Comparison of ENCODE assay signal across 12 cellular contexts in the genomic region with DNA sequence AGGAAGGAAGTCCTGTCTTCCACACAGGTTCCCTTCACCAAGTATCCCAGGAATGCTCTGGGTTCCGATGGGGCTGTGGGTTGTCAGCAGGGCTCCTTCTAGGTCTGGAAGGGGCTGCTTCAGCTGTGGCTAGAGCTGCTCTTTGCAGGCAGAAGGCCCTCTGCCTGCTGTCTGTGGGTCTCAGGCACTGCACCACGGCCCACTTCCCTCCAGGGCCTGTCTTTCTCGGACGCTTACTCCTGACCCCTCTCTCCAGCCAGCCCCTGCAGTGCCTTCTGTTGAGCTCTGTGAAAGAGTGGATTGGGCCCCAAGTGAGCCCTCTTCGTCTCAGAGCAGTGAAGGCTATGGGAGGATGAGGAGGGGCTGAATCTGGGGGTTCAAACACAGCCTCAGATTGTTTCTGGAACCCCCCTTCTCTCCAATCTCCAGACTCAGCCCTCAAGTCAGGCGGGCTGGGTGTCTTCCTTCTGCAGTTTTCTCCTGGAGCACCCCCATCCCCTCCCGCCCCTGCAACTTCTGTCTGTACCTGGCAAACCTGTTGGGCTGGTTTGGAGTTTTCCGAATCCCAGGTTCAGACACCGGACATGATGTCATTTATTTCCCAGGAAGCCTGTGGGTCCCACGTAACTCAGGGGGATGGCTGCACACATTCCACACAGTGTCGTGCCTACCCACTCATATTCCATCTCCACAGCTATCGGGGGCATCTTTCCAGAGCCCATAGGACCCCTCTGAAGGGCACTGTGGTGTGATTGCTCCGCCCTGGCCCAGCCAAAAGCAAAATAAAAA. TPM values are rescaled to one million over a fixed set of nuclear protein-coding genes. Genes with fewer than 3 reads are reported as not detected.
DNase-seq lines count a peak whose midpoint lies in the region; ATAC-seq and TF ChIP-seq lines count a peak whose summit lies in the region.
"Had no signal": no experiment of that assay in that cellular context is flagged by ENCODE, and none has a peak within 500 bp of the region (broad histone marks: within the 10 kb centered on the region; RNA-seq: fewer than 3 reads in every experiment).

No MANE protein-coding gene starts in this region.

- DNase-seq in NCI-H345 (lab: John Stamatoyannopoulos, UW) (peak; percentile 31), NCI-H345 treated with DMSO at 0.1 percent for 48 hours (lab: John Stamatoyannopoulos, UW; ENCODE audit: unreplicated experiment) (no peak), WTC11 (ENCODE audit: low spot score) (peak; percentile 64), islet precursor cell (peak; percentile 97), spleen (peak; percentile 45), OCI-M2 (lab: John Stamatoyannopoulos, UW; ENCODE audit: unreplicated experiment) (no peak)
- DNase-seq: activated gamma-delta T cell treated with Interleukin-2 at 50 U/mL for 16 hours had no signal

- H3K4me3 ChIP-seq in spleen: no peak overlapping the region

- peaks cover 35% of the 10 kb centered on the region for H3K4me1 Mint-ChIP-seq in WTC11

- no peak for TF ChIP-seq POLR2A in spleen (IDR thresholded peaks at IDR 0.05)

- H3K4me1 ChIP-seq in spleen: no peaks in the 10 kb centered on the region

- H3K9me3 ChIP-seq in spleen: no peaks in the 10 kb centered on the region

- CTCF ChIA-PET in WTC11 (lab: Charles Lee): interaction anchor here (0.6 to 1.7 kb wide), 5 partner anchors 15 to 292 kb away, joined by 3 to 5 read pairs (median 3); no protein-coding TSS in a partner anchor

- H3K36me3 Mint-ChIP-seq in WTC11: no peaks in the 10 kb centered on the region
- H3K36me3 Mint-ChIP-seq: IgD-negative memory B cell had no signal

- H3K9me3 Mint-ChIP-seq in WTC11: no peaks in the 10 kb centered on the region
- H3K9me3 Mint-ChIP-seq: IgD-negative memory B cell had no signal

- no peak overlapping the region for H3K27ac ChIP-seq in spleen

- H3K27me3 Mint-ChIP-seq in WTC11 (ENCODE audit: low read depth): no peaks in the 10 kb centered on the region
- H3K27me3 Mint-ChIP-seq: IgD-negative memory B cell had no signal

- H3K27me3 ChIP-seq in spleen (replicated peaks in 1 of 7): no peaks in the 10 kb centered on the region

- TF ChIP-seq CTCF in WTC11 (IDR thresholded peaks at IDR 0.05) (no peak), spleen (IDR thresholded peaks at IDR 0.05 in 8 of 11, conservative IDR thresholded peaks at IDR 0.05 in 3 of 11) (no peak)

- POLR2A ChIA-PET in WTC11 (lab: Charles Lee): no interaction called here

- intact Hi-C loops in spleen (cut with DNase I; ENCODE audit: low total_unique reads): no loop called here

- peak overlapping the region; percentile 74 for H3K27ac Mint-ChIP-seq in WTC11
- H3K27ac Mint-ChIP-seq: IgD-negative memory B cell had no signal

- peak overlapping the region; percentile 34; the same call in 1 of the 2 replicates for H3K4me3 Mint-ChIP-seq in WTC11

- ATAC-seq in WTC11: peak; percentile 77
- ATAC-seq in HG02884 (IDR thresholded peaks at IDR 0.05; ENCODE audit: unreplicated experiment): no peak
- ATAC-seq in GM21423 (IDR thresholded peaks at IDR 0.05; ENCODE audit: unreplicated experiment): no peak
- ATAC-seq: activated CD4-positive, CD25-positive, alpha-beta regulatory T cell treated with anti-CD3 and anti-CD28 coated beads, Interleukin-2, amount 50 U/mL, for 24 hours had no signal

- WGBS in spleen, 5 donors: 79 to 87% (median 83%) methylated on average over 13 of the region's 13 CpGs

- H3K36me3 ChIP-seq in spleen: no peaks in the 10 kb centered on the region

TF ChIP-seq in WTC11, 78 proteins besides CTCF, POLR2A, EP300 and RAD21 (continues in another document):
- TF ChIP-seq, protein P1, sequence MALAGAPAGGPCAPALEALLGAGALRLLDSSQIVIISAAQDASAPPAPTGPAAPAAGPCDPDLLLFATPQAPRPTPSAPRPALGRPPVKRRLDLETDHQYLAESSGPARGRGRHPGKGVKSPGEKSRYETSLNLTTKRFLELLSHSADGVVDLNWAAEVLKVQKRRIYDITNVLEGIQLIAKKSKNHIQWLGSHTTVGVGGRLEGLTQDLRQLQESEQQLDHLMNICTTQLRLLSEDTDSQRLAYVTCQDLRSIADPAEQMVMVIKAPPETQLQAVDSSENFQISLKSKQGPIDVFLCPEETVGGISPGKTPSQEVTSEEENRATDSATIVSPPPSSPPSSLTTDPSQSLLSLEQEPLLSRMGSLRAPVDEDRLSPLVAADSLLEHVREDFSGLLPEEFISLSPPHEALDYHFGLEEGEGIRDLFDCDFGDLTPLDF (CRISPR knock-in tag; IDR thresholded peaks at IDR 0.05): no peak
- TF ChIP-seq MXD4 (CRISPR knock-in tag; IDR thresholded peaks at IDR 0.05; ENCODE audit: borderline replicate concordance): no peak
- no peak for TF ChIP-seq NR2C2 (CRISPR knock-in tag; IDR thresholded peaks at IDR 0.05)
- TF ChIP-seq ZNF121 (CRISPR knock-in tag; IDR thresholded peaks at IDR 0.05): no peak
- TF ChIP-seq, protein P2, sequence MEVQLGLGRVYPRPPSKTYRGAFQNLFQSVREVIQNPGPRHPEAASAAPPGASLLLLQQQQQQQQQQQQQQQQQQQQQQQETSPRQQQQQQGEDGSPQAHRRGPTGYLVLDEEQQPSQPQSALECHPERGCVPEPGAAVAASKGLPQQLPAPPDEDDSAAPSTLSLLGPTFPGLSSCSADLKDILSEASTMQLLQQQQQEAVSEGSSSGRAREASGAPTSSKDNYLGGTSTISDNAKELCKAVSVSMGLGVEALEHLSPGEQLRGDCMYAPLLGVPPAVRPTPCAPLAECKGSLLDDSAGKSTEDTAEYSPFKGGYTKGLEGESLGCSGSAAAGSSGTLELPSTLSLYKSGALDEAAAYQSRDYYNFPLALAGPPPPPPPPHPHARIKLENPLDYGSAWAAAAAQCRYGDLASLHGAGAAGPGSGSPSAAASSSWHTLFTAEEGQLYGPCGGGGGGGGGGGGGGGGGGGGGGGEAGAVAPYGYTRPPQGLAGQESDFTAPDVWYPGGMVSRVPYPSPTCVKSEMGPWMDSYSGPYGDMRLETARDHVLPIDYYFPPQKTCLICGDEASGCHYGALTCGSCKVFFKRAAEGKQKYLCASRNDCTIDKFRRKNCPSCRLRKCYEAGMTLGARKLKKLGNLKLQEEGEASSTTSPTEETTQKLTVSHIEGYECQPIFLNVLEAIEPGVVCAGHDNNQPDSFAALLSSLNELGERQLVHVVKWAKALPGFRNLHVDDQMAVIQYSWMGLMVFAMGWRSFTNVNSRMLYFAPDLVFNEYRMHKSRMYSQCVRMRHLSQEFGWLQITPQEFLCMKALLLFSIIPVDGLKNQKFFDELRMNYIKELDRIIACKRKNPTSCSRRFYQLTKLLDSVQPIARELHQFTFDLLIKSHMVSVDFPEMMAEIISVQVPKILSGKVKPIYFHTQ (CRISPR knock-in tag; IDR thresholded peaks at IDR 0.05): no peak
- TF ChIP-seq, protein P3, sequence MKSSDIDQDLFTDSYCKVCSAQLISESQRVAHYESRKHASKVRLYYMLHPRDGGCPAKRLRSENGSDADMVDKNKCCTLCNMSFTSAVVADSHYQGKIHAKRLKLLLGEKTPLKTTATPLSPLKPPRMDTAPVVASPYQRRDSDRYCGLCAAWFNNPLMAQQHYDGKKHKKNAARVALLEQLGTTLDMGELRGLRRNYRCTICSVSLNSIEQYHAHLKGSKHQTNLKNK (CRISPR knock-in tag; IDR thresholded peaks at IDR 0.05): no peak
- TF ChIP-seq JUN (CRISPR knock-in tag; IDR thresholded peaks at IDR 0.05): no peak
- TF ChIP-seq ZNF232 (CRISPR knock-in tag; IDR thresholded peaks at IDR 0.05): no peak
- TF ChIP-seq, protein P4, sequence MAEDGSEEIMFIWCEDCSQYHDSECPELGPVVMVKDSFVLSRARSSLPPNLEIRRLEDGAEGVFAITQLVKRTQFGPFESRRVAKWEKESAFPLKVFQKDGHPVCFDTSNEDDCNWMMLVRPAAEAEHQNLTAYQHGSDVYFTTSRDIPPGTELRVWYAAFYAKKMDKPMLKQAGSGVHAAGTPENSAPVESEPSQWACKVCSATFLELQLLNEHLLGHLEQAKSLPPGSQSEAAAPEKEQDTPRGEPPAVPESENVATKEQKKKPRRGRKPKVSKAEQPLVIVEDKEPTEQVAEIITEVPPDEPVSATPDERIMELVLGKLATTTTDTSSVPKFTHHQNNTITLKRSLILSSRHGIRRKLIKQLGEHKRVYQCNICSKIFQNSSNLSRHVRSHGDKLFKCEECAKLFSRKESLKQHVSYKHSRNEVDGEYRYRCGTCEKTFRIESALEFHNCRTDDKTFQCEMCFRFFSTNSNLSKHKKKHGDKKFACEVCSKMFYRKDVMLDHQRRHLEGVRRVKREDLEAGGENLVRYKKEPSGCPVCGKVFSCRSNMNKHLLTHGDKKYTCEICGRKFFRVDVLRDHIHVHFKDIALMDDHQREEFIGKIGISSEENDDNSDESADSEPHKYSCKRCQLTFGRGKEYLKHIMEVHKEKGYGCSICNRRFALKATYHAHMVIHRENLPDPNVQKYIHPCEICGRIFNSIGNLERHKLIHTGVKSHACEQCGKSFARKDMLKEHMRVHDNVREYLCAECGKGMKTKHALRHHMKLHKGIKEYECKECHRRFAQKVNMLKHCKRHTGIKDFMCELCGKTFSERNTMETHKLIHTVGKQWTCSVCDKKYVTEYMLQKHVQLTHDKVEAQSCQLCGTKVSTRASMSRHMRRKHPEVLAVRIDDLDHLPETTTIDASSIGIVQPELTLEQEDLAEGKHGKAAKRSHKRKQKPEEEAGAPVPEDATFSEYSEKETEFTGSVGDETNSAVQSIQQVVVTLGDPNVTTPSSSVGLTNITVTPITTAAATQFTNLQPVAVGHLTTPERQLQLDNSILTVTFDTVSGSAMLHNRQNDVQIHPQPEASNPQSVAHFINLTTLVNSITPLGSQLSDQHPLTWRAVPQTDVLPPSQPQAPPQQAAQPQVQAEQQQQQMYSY (CRISPR knock-in tag; IDR thresholded peaks at IDR 0.05): no peak
- TF ChIP-seq NR3C1 (CRISPR knock-in tag; conservative IDR thresholded peaks at IDR 0.05; ENCODE audit: low read depth): no peak
- TF ChIP-seq MYBL2 (CRISPR knock-in tag; IDR thresholded peaks at IDR 0.05): no peak
- TF ChIP-seq SP1 (CRISPR knock-in tag; conservative IDR thresholded peaks at IDR 0.05): no peak
- TF ChIP-seq, protein P5, sequence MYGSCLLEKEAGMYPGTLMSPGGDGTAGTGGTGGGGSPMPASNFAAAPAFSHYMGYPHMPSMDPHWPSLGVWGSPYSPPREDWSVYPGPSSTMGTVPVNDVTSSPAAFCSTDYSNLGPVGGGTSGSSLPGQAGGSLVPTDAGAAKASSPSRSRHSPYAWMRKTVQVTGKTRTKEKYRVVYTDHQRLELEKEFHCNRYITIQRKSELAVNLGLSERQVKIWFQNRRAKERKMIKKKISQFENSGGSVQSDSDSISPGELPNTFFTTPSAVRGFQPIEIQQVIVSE (CRISPR knock-in tag; IDR thresholded peaks at IDR 0.05; ENCODE audit: borderline replicate concordance): no peak
- TF ChIP-seq, protein P6, sequence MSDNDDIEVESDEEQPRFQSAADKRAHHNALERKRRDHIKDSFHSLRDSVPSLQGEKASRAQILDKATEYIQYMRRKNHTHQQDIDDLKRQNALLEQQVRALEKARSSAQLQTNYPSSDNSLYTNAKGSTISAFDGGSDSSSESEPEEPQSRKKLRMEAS (CRISPR knock-in tag; IDR thresholded peaks at IDR 0.05): no peak

RNA-seq across cellular contexts. Expression of a gene that starts 24.9 kb away (rescaled TPM):
- total RNA-seq in WTC11 (2021) (32.5 to 35.5 TPM (median 33.8 TPM) in 3 replicates), spleen (10 to 100 TPM; 41.0 to 76.9 (median 47.6) TPM)
- polyA plus RNA-seq in spleen: 10 to 100 TPM in 2 of 3 donors, 1 to 10 TPM in 1; 9.0 to 13.6 (median 10.7) TPM

RNA-seq across cellular contexts. Expression of a gene that starts 49.3 kb away (rescaled TPM):
- not detected in 3 replicates for total RNA-seq in WTC11 (2021)
- total RNA-seq in spleen: not detected
- not detected for polyA plus RNA-seq in spleen
- total RNA-seq: Daoy had no signal
- polyA plus RNA-seq: IgD-negative memory B cell had no signal

Comparison
In these comparisons a context has a peak if more than half of its experiments do, and no peak if none do; other contexts are left out.
1. DNase-seq: peak in NCI-H345 (single experiment), WTC11 (single experiment), islet precursor cell (single experiment) and spleen (single experiment); none in NCI-H345 treated with DMSO at 0.1 percent for 48 hours (single experiment) and OCI-M2 (single experiment).